In genomic region chr4:76600447-76600846, GRCh38 we compare ENCODE assay signal across 27 cellular contexts.
DNase-seq lines count a peak whose midpoint lies in the region; ATAC-seq, FAIRE-seq and TF ChIP-seq lines count a peak whose summit lies in the region.
"Had no signal": no experiment of that assay in that cellular context is flagged by ENCODE, and none has a peak within 500 bp of the region (broad histone marks: within the 10 kb centered on the region; RNA-seq: fewer than 3 reads in every experiment).

No MANE protein-coding gene starts in this region.

- H3K27ac ChIP-seq in lower lobe of right lung (peak overlapping the region; percentile 48), tibial artery (peak overlapping the region; percentile 58 to 84)
- no peak overlapping the region for H3K27ac ChIP-seq in effector memory CD4-positive, alpha-beta T cell (ENCODE audit: insufficient read depth, low read length, poor library complexity, severe bottlenecking)
- H3K27ac ChIP-seq: cardiac muscle cell, gastroesophageal sphincter, GM23248, ovary, SJCRH30 had no signal

- DNase-seq in LoVo (ENCODE audit: low spot score) (peak; percentile 76), lower lobe of right lung (no peak), tibial artery (no peak), H54 (ENCODE audit: insufficient read length, low spot score) (no peak), HuH-7.5 (ENCODE audit: low spot score) (no peak), NCI-H2081 treated with DMSO at 0.1 percent for 48 hours (lab: John Stamatoyannopoulos, UW) (no peak)
- no peak for DNase-seq in effector memory CD4-positive, alpha-beta T cell
- DNase-seq: activated CD4-positive, alpha-beta T cell treated with anti-CD3 and anti-CD28 coated beads, Interleukin-2, amount 50 U/mL, for 48 hours; activated CD8-positive, alpha-beta memory T cell treated with anti-CD3 and anti-CD28 coated beads, Interleukin-2, amount 50 U/mL, for 4 hours; activated naive CD4-positive, alpha-beta T cell treated with anti-CD3 and anti-CD28 coated beads, Interleukin-2, amount 50 U/mL, for 16 hours; amygdala; GM23248; HFFc6; IMR-90; NCI-H1105; NCI-H187 treated with DMSO at 0.1 percent for 48 hours; ovary; SJCRH30; stimulated activated CD4-positive, alpha-beta T cell treated with anti-CD3 and anti-CD28 coated beads, Interleukin-2, amount 100 ng/mL, for 24 hours; T-helper 1 cell had no signal

- no peaks in the 10 kb centered on the region for H3K9me3 ChIP-seq in lower lobe of right lung
- H3K9me3 ChIP-seq in tibial artery = no peaks in the 10 kb centered on the region
- no peaks in the 10 kb centered on the region for H3K9me3 ChIP-seq in effector memory CD4-positive, alpha-beta T cell (ENCODE audit: control insufficient read depth, low read length)
- H3K9me3 ChIP-seq: gastroesophageal sphincter, ovary, SJCRH30 had no signal

- H3K27me3 ChIP-seq in lower lobe of right lung (ENCODE audit: low read depth) (no peaks in the 10 kb centered on the region), tibial artery (no peaks in the 10 kb centered on the region)
- peaks cover 4% of the 10 kb centered on the region for H3K27me3 ChIP-seq in effector memory CD4-positive, alpha-beta T cell (replicated peaks; ENCODE audit: control insufficient read depth, insufficient read depth, low read length, poor library complexity, severe bottlenecking)
- H3K27me3 ChIP-seq: cardiac muscle cell, gastroesophageal sphincter, ovary, SJCRH30 had no signal

- H3K36me3 ChIP-seq in lower lobe of right lung (no peaks in the 10 kb centered on the region), tibial artery (no peaks in the 10 kb centered on the region)
- no peaks in the 10 kb centered on the region for H3K36me3 ChIP-seq in effector memory CD4-positive, alpha-beta T cell (ENCODE audit: control insufficient read depth, insufficient read depth, low read length)
- H3K36me3 ChIP-seq: cardiac muscle cell, gastroesophageal sphincter, ovary, SJCRH30 had no signal

- ATAC-seq in lower lobe of right lung = peak; percentile 58 to 83
- ATAC-seq: activated CD4-positive, CD25-positive, alpha-beta regulatory T cell treated with anti-CD3 and anti-CD28 coated beads, Interleukin-2, amount 50 U/mL, for 24 hours; gastroesophageal sphincter had no signal

- TF ChIP-seq CTCF in lower lobe of right lung (IDR thresholded peaks at IDR 0.05) = no peak
- no peak for TF ChIP-seq CTCF in tibial artery (IDR thresholded peaks at IDR 0.05)

- FAIRE-seq in colon (lab: Jason Lieb, UNC) = peak; percentile 10
- FAIRE-seq in H54 (lab: Jason Lieb, UNC) = no peak
- FAIRE-seq: D721Med, TTC549, urothelium cell line had no signal

- no peak overlapping the region for H3K4me3 ChIP-seq in lower lobe of right lung
- no peak overlapping the region for H3K4me3 ChIP-seq in tibial artery
- H3K4me3 ChIP-seq in effector memory CD4-positive, alpha-beta T cell (ENCODE audit: insufficient read depth, low read depth, low read length, poor library complexity, severe bottlenecking) = no peak overlapping the region
- H3K4me3 ChIP-seq: cardiac muscle cell, gastroesophageal sphincter, GM23248, ovary, SJCRH30 had no signal

- H3K4me1 ChIP-seq in lower lobe of right lung (peaks cover 39% of the 10 kb centered on the region), tibial artery (peaks cover 0 to 87% (median 50%) of the 10 kb centered on the region in 4 donors)
- no peaks in the 10 kb centered on the region for H3K4me1 ChIP-seq in effector memory CD4-positive, alpha-beta T cell (ENCODE audit: control insufficient read depth, insufficient read depth, low read length, poor library complexity, severe bottlenecking)
- H3K4me1 ChIP-seq: gastroesophageal sphincter, SJCRH30 had no signal

- no peak for TF ChIP-seq POLR2A in H54 (IDR thresholded peaks at IDR 0.05; ENCODE audit: low read depth, low read length)

- intact Hi-C loops in lower lobe of right lung (cut with DNase I) (no loop called here), tibial artery (cut with DNase I; ENCODE audit: low total_unique reads) (no loop called here)
